8 cellular contexts compared by ENCODE assay signal in genomic region chr1:71080782-71081696, GRCh38. TPM values are rescaled to one million over a fixed set of nuclear protein-coding genes. Genes with fewer than 3 reads are reported as not detected.
DNase-seq lines count a peak whose midpoint lies in the region; ATAC-seq and TF ChIP-seq lines count a peak whose summit lies in the region.

A gene with protein sequence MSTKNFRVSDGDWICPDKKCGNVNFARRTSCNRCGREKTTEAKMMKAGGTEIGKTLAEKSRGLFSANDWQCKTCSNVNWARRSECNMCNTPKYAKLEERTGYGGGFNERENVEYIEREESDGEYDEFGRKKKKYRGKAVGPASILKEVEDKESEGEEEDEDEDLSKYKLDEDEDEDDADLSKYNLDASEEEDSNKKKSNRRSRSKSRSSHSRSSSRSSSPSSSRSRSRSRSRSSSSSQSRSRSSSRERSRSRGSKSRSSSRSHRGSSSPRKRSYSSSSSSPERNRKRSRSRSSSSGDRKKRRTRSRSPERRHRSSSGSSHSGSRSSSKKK (minus strand): TSS chr1:71081035. CDS start chr1:71080995, 40 bp downstream.

- TF ChIP-seq CTCF in GM13976 (IDR thresholded peaks at IDR 0.05; ENCODE audit: borderline replicate concordance, control extremely low read depth, extremely low read depth, insufficient read depth, missing control alignments) (peak; percentile 58), right atrium auricular region (IDR thresholded peaks at IDR 0.05) (peak; percentile 35 to 74), vagina (IDR thresholded peaks at IDR 0.05) (peak; percentile 31 to 62 (median 55))

- in situ Hi-C loops in GM13976 (cut with MboI; ENCODE audit: low sequenced_read_pairs, unreplicated experiment) = no loop called here

- no peaks in the 10 kb centered on the region for H3K9me3 ChIP-seq in T-helper 17 cell (ENCODE audit: control insufficient read depth, low read length, poor library complexity, severe bottlenecking)
- no peaks in the 10 kb centered on the region for H3K9me3 ChIP-seq in right atrium auricular region
- H3K9me3 ChIP-seq in vagina = no peaks in the 10 kb centered on the region

- H3K4me3 Mint-ChIP-seq in T-helper 17 cell = peak within 1 kb of the TSS; percentile 96

- peak within 1 kb of the TSS; percentile 98 for H3K27ac Mint-ChIP-seq in T-helper 17 cell

- intact Hi-C loops in vagina (cut with DNase I) = no loop called here

- peak within 1 kb of the TSS; percentile 84 for H3K27ac ChIP-seq in angular gyrus (ENCODE audit: low read depth, low read length)
- H3K27ac ChIP-seq in right atrium auricular region = peak within 1 kb of the TSS; percentile 76 to 84
- peak within 1 kb of the TSS; percentile 82 for H3K27ac ChIP-seq in vagina

- peaks cover 8% of the 10 kb centered on the region for H3K36me3 Mint-ChIP-seq in T-helper 17 cell (ENCODE audit: low read depth)

- H3K27me3 ChIP-seq in right atrium auricular region = no peaks in the 10 kb centered on the region
- H3K27me3 ChIP-seq in vagina = no peaks in the 10 kb centered on the region

- ATAC-seq in HG02884 (IDR thresholded peaks at IDR 0.05; ENCODE audit: unreplicated experiment) (peak; percentile 99), T-helper 17 cell (peak; percentile 97)

- H3K4me1 Mint-ChIP-seq in T-helper 17 cell = peaks cover 12% of the 10 kb centered on the region

- TF ChIP-seq POLR2A in vagina (IDR thresholded peaks at IDR 0.05) = peak in 1 of 2 donors; percentile 62

- H3K4me1 ChIP-seq in right atrium auricular region = peaks cover 0 to 19% of the 10 kb centered on the region in 2 donors
- H3K4me1 ChIP-seq in vagina = peaks cover 17% of the 10 kb centered on the region

- peak within 1 kb of the TSS; percentile 75 to 85 for H3K4me3 ChIP-seq in right atrium auricular region
- peak within 1 kb of the TSS; percentile 73 to 97 for H3K4me3 ChIP-seq in vagina

- H3K36me3 ChIP-seq in right atrium auricular region (peaks cover 22% of the 10 kb centered on the region), vagina (peaks cover 0 to 19% of the 10 kb centered on the region in 2 donors)

- peak; percentile 81 for DNase-seq in GM13976 (ENCODE audit: low spot score)
- DNase-seq in NCI-H1694 (lab: John Stamatoyannopoulos, UW) = peak; percentile 98
- peak; percentile 75 to 88 (median 79) for DNase-seq in T-helper 17 cell
- DNase-seq in right atrium auricular region (ENCODE audit: low spot score) = peak; percentile 88
- peak; percentile 84 for DNase-seq in pulmonary artery endothelial cell (ENCODE audit: low read depth, low spot score)
- DNase-seq in vagina (ENCODE audit: extremely low spot score in 2 of 2) = peak in 1 of 2 donors; percentile 91

- peaks cover 33% of the 10 kb centered on the region for H3K27me3 Mint-ChIP-seq in T-helper 17 cell

RNA-seq across cellular contexts. Expression of the gene that starts here (rescaled TPM):
- total RNA-seq in T-helper 17 cell (10 to 100 TPM; 88.5 to 95.2 TPM), right atrium auricular region (10 to 100 TPM; 23.5 to 37.9 TPM), pulmonary artery endothelial cell (43.2 and 44.9 TPM in 2 replicates), vagina (59.7 TPM)
